Comparison of ENCODE assay signal across 11 cellular contexts in the genomic region with DNA sequence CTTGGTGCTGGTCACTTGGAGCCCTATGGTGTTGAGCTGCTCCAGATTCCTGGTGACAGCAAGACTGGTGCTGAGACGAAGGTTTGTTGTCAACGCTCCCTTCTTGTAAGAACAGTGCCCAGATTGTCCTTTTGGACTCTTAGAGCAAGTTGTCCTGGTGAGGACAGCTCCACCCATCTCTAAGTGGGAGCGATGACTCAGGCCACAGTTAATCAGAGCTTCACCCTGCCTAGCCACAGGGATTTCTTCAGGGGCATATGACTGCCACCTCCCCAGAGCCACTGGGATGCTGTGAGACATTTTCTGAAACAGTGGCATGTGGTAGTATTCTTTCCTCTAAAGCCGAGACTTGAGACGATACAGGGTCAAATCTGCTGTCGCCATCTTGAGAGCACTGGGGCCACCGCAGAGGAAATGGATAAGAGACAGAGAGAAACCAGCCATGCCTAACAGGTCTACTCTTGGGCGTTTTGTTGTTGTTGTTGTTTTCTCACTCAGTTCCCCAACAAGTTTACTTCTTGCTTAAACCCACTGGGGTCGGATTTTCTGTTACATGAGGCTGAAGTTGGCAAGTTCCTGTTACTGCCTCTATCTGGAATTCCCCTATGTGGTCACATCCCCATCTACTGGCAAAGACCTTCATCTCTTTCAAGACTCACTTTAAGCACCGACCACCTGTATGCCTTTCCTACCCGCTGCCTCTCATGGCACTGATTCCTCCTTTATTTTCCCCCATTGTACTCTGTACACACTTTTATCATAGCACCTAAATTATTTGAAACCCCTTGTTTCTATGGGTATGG. TPM values are rescaled to one million over a fixed set of nuclear protein-coding genes. Genes with fewer than 3 reads are reported as not detected.
DNase-seq lines count a peak whose midpoint lies in the region; ATAC-seq, FAIRE-seq and TF ChIP-seq lines count a peak whose summit lies in the region.
"Had no signal": no experiment of that assay in that cellular context is flagged by ENCODE, and none has a peak within 500 bp of the region (broad histone marks: within the 10 kb centered on the region; RNA-seq: fewer than 3 reads in every experiment).

No MANE protein-coding gene starts in this region.

- peaks cover 3% of the 10 kb centered on the region for H3K4me1 Mint-ChIP-seq in astrocyte (ENCODE audit: low read depth, unreplicated experiment)
- H3K4me1 Mint-ChIP-seq in activated CD4-positive, alpha-beta T cell treated with anti-CD3 and anti-CD28 coated beads, Interleukin-2, amount 10 ng/mL, durations not matched to agents 7 days and 5 days = peaks cover 4% of the 10 kb centered on the region

- H3K27me3 ChIP-seq in astrocyte (ENCODE audit: insufficient read depth, low read length) = no peaks in the 10 kb centered on the region
- peaks cover 0 to 12% (median 0%) of the 10 kb centered on the region in 4 donors for H3K27me3 ChIP-seq in esophagus squamous epithelium

- no peak overlapping the region for H3K9ac ChIP-seq in astrocyte (ENCODE audit: low read length)

- H3K9me3 ChIP-seq in astrocyte (ENCODE audit: insufficient read depth, low read depth, low read length) (no peaks in the 10 kb centered on the region), mucosa of descending colon (no peaks in the 10 kb centered on the region), esophagus squamous epithelium (no peaks in the 10 kb centered on the region)
- H3K9me3 ChIP-seq: thoracic aorta had no signal

- H3K36me3 Mint-ChIP-seq in astrocyte (ENCODE audit: low read depth, unreplicated experiment) = peaks cover 2% of the 10 kb centered on the region
- no peaks in the 10 kb centered on the region for H3K36me3 Mint-ChIP-seq in activated CD4-positive, alpha-beta T cell treated with anti-CD3 and anti-CD28 coated beads, Interleukin-2, amount 10 ng/mL, durations not matched to agents 7 days and 5 days (ENCODE audit: low read depth)

- H2AFZ ChIP-seq in astrocyte (ENCODE audit: low read depth, low read length) = no peak overlapping the region

- peaks cover 11% of the 10 kb centered on the region for H3K27me3 Mint-ChIP-seq in astrocyte (ENCODE audit: low read depth, unreplicated experiment)
- peaks cover 27% of the 10 kb centered on the region for H3K27me3 Mint-ChIP-seq in activated CD4-positive, alpha-beta T cell treated with anti-CD3 and anti-CD28 coated beads, Interleukin-2, amount 10 ng/mL, durations not matched to agents 7 days and 5 days

- no peaks in the 10 kb centered on the region for H3K36me3 ChIP-seq in astrocyte (ENCODE audit: insufficient read depth, low read length)
- H3K36me3 ChIP-seq in mucosa of descending colon (ENCODE audit: low read depth) = no peaks in the 10 kb centered on the region
- no peaks in the 10 kb centered on the region for H3K36me3 ChIP-seq in esophagus squamous epithelium
- H3K36me3 ChIP-seq: thoracic aorta had no signal

- no peaks in the 10 kb centered on the region for H3K79me2 ChIP-seq in astrocyte (ENCODE audit: insufficient read depth, low read length)

- H4K20me1 ChIP-seq in astrocyte (ENCODE audit: insufficient read depth, low read length) = no peaks in the 10 kb centered on the region

- FAIRE-seq in astrocyte (lab: Jason Lieb, UNC) = peak; percentile 20

- ATAC-seq in mucosa of descending colon = peak; percentile 99
- ATAC-seq in HG03039 (IDR thresholded peaks at IDR 0.05; ENCODE audit: unreplicated experiment) = no peak

- H3K9me3 Mint-ChIP-seq in astrocyte (ENCODE audit: unreplicated experiment) = no peaks in the 10 kb centered on the region
- no peaks in the 10 kb centered on the region for H3K9me3 Mint-ChIP-seq in activated CD4-positive, alpha-beta T cell treated with anti-CD3 and anti-CD28 coated beads, Interleukin-2, amount 10 ng/mL, durations not matched to agents 7 days and 5 days

- no peak overlapping the region for H3K4me2 ChIP-seq in astrocyte (ENCODE audit: low read length)

- CTCF ChIA-PET in activated CD4-positive, alpha-beta T cell treated with anti-CD3 and anti-CD28 coated beads, Interleukin-2, amount 10 ng/mL, durations not matched to agents 7 days and 5 days (lab: Charles Lee) = interaction anchor here (1.4 kb wide), 1 partner anchor 76 kb away, joined by 3 read pairs; no protein-coding TSS in a partner anchor

- no peak for TF ChIP-seq POLR2A in esophagus squamous epithelium (IDR thresholded peaks at IDR 0.05)

- H3K4me1 ChIP-seq in astrocyte (ENCODE audit: insufficient read depth, low read length) = peaks cover 9% of the 10 kb centered on the region
- no peaks in the 10 kb centered on the region for H3K4me1 ChIP-seq in mucosa of descending colon (ENCODE audit: low read depth)
- no peaks in the 10 kb centered on the region for H3K4me1 ChIP-seq in esophagus squamous epithelium

- H3K4me3 Mint-ChIP-seq in astrocyte (ENCODE audit: unreplicated experiment) = no peak overlapping the region
- no peak overlapping the region for H3K4me3 Mint-ChIP-seq in activated CD4-positive, alpha-beta T cell treated with anti-CD3 and anti-CD28 coated beads, Interleukin-2, amount 10 ng/mL, durations not matched to agents 7 days and 5 days

- intact Hi-C loops in mucosa of descending colon (cut with DNase I, micrococcal nuclease) (no loop called here), esophagus squamous epithelium (cut with DNase I) (no loop called here)

- peak overlapping the region; percentile 44 for H3K27ac Mint-ChIP-seq in astrocyte (ENCODE audit: unreplicated experiment)
- no peak overlapping the region for H3K27ac Mint-ChIP-seq in activated CD4-positive, alpha-beta T cell treated with anti-CD3 and anti-CD28 coated beads, Interleukin-2, amount 10 ng/mL, durations not matched to agents 7 days and 5 days

- peak; percentile 14 for TF ChIP-seq CTCF in GM12864 (IDR thresholded peaks at IDR 0.05; ENCODE audit: low read depth, low read length, missing control alignments)
- no peak for TF ChIP-seq CTCF in astrocyte (IDR thresholded peaks at IDR 0.05; ENCODE audit: insufficient read depth, low read depth, low read length)
- TF ChIP-seq CTCF in mucosa of descending colon (IDR thresholded peaks at IDR 0.05) = no peak
- TF ChIP-seq CTCF in esophagus squamous epithelium (IDR thresholded peaks at IDR 0.05) = no peak

- peak; percentile 15 for DNase-seq in GM12864 (ENCODE audit: low read depth)
- peak; percentile 28 for DNase-seq in HPDE6-E6E7 (ENCODE audit: extremely low spot score)
- peak; percentile 22 for DNase-seq in astrocyte (ENCODE audit: low read depth)
- DNase-seq in mucosa of descending colon = peak in 2 of 3 donors; percentile 34 to 43
- DNase-seq in activated CD4-positive, alpha-beta T cell treated with anti-CD3 and anti-CD28 coated beads, Interleukin-2, amount 10 ng/mL, durations not matched to agents 7 days and 5 days = no peak
- DNase-seq in esophagus squamous epithelium (lab: John Stamatoyannopoulos, UW) = no peak
- no peak for DNase-seq in NCI-H2196 (lab: John Stamatoyannopoulos, UW; ENCODE audit: unreplicated experiment)

- WGBS in esophagus squamous epithelium, 2 donors = 53 to 64% methylated on average over 10 to 11 of the region's 11 CpGs

- POLR2A ChIA-PET in activated CD4-positive, alpha-beta T cell treated with anti-CD3 and anti-CD28 coated beads, Interleukin-2, amount 10 ng/mL, durations not matched to agents 7 days and 5 days (lab: Charles Lee) = no interaction called here

- H3K4me3 ChIP-seq in GM12864 (ENCODE audit: low read depth, low read length) = no peak overlapping the region
- H3K4me3 ChIP-seq in astrocyte (ENCODE audit: insufficient read depth, low read depth, low read length) = no peak overlapping the region
- H3K4me3 ChIP-seq in mucosa of descending colon = no peak overlapping the region
- H3K4me3 ChIP-seq in esophagus squamous epithelium = no peak overlapping the region
- H3K4me3 ChIP-seq: thoracic aorta had no signal

- H3K27ac ChIP-seq in astrocyte (ENCODE audit: low read depth, low read length) (no peak overlapping the region), esophagus squamous epithelium (no peak overlapping the region)
- H3K27ac ChIP-seq: thoracic aorta had no signal

RNA-seq across cellular contexts. Expression of a gene that starts 16.0 kb away (rescaled TPM):
- total RNA-seq in astrocyte (4.5 and 5.4 TPM in 2 replicates), mucosa of descending colon (1 to 10 TPM; 1.5 to 8.4 (median 2.3) TPM), esophagus squamous epithelium (10 to 100 TPM in 2 of 4 donors, 1 to 10 TPM in 1, under 1 TPM in 1; 0.38 to 19.1 (median 6.4) TPM)
- not detected for total RNA-seq in activated CD4-positive, alpha-beta T cell treated with anti-CD3 and anti-CD28 coated beads, Interleukin-2, amount 10 ng/mL, durations not matched to agents 7 days and 5 days
- total RNA-seq: mononuclear cell had no signal

RNA-seq across cellular contexts. Expression of a gene that starts 58.6 kb away (rescaled TPM):
- total RNA-seq in astrocyte (0.22 and 0.23 TPM in 2 replicates), mucosa of descending colon (not detected), esophagus squamous epithelium (not detected)
- not detected for total RNA-seq in activated CD4-positive, alpha-beta T cell treated with anti-CD3 and anti-CD28 coated beads, Interleukin-2, amount 10 ng/mL, durations not matched to agents 7 days and 5 days
- total RNA-seq: activated CD8-positive, alpha-beta memory T cell treated with anti-CD3 and anti-CD28 coated beads for 36 hours; mononuclear cell had no signal

Comparison
In these comparisons a context has a peak if more than half of its experiments do, and no peak if none do; other contexts are left out.
1. DNase-seq: peak in GM12864 (single experiment), HPDE6-E6E7 (single experiment), astrocyte (single experiment) and mucosa of descending colon (2 of 3); none in activated CD4-positive, alpha-beta T cell treated with anti-CD3 and anti-CD28 coated beads, Interleukin-2, amount 10 ng/mL, durations not matched to agents 7 days and 5 days (single experiment), esophagus squamous epithelium (single experiment) and NCI-H2196 (single experiment).